1 cellular context compared by ENCODE assay signal in the genomic region with DNA sequence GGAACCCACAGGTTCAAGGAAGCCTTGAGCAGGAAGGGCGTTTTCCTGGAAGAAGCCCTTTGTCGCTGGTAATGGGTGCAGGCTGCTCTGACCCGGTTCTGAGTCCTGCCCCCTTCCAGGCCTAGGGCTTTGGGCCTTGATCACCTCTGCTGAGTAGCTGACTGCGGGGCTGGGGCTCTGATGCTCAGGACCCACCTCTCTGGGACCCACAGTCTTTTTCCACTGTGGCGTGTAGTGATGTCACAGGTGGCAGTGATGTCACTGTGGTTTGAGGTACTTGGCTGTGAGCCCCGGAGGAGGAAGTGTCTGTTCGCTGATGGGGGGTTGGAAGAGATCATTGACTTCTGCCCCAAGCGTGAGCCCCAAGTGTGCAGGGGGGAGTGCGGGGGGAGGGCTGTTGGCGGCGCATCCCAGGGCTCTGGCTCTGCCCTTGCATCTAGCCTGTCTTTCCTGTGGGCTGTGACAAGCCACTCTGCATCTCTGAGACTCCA.
A peak's percentile ranks its signal among the peaks of the same experiment; 100 is the strongest.
TF ChIP-seq lines count a peak whose summit lies in the region.

No MANE protein-coding gene starts in this region.

TF ChIP-seq in K562, 482 proteins besides CTCF, POLR2A, EP300 and RAD21 (continues in another document):
- TF ChIP-seq PTBP1 (IDR thresholded peaks at IDR 0.05; ENCODE audit: low read depth, low read length) (0 out of 2 replicates have a peak, but pooled peaks have one; percentile 41), MBD2 (IDR thresholded peaks at IDR 0.05; ENCODE audit: borderline replicate concordance, low read depth) (no peak), NEUROD1 (IDR thresholded peaks at IDR 0.05; ENCODE audit: borderline replicate concordance, low read depth, low read length, partially characterized antibody) (no peak), ZBTB1 (CRISPR knock-in tag; IDR thresholded peaks at IDR 0.05; ENCODE audit: borderline replicate concordance, low read depth) (0 out of 2 replicates have a peak, but pooled peaks have one; percentile 15), ATF4 (CRISPR knock-in tag; IDR thresholded peaks at IDR 0.05) (no peak), ZNF217 (CRISPR knock-in tag; IDR thresholded peaks at IDR 0.05) (no peak), E2F1 (CRISPR knock-in tag; IDR thresholded peaks at IDR 0.05) (no peak), RBFOX2 (IDR thresholded peaks at IDR 0.05; ENCODE audit: low read depth, low read length) (0 out of 2 replicates have a peak, but pooled peaks have one; percentile 22), HMG20B (CRISPR knock-in tag; IDR thresholded peaks at IDR 0.05) (no peak), CHD1 (IDR thresholded peaks at IDR 0.05; ENCODE audit: low read length) (no peak), JUND (IDR thresholded peaks at IDR 0.05; ENCODE audit: borderline replicate concordance, low read depth, low read length) (peak; percentile 59), JUND (tag; IDR thresholded peaks at IDR 0.05; ENCODE audit: borderline replicate concordance, low read depth, low read length) (no peak; the same call in 2 of the 3 replicates), NR2C1 (IDR thresholded peaks at IDR 0.05) (no peak), NR2C1 (tag; IDR thresholded peaks at IDR 0.05) (no peak), SIN3B (IDR thresholded peaks at IDR 0.05; ENCODE audit: low read depth) (no peak), SRSF1 (IDR thresholded peaks at IDR 0.05; ENCODE audit: low read depth, low read length) (no peak), ZNF124 (CRISPR knock-in tag; IDR thresholded peaks at IDR 0.05) (no peak), NFXL1 (CRISPR knock-in tag; IDR thresholded peaks at IDR 0.05) (no peak), SAFB2 (IDR thresholded peaks at IDR 0.05; ENCODE audit: borderline replicate concordance, low read depth, low read length, severe bottlenecking) (no peak), GABPB1 (CRISPR knock-in tag; IDR thresholded peaks at IDR 0.05) (peak; percentile 66; the same call in 1 of the 2 replicates), ETV1 (tag; conservative IDR thresholded peaks at IDR 0.05; ENCODE audit: low read depth) (0 out of 2 replicates have a peak, but pooled peaks have one; percentile 5), NFIC (IDR thresholded peaks at IDR 0.05) (peak; percentile 70), SRSF7 (optimal IDR thresholded peaks at IDR 0.05; ENCODE audit: low read depth, low read length) (no peak), U2AF2 (optimal IDR thresholded peaks at IDR 0.05; ENCODE audit: low read depth, low read length) (no peak), ID3 (CRISPR knock-in tag; IDR thresholded peaks at IDR 0.05) (no peak), ID3 (tag; IDR thresholded peaks at IDR 0.05) (no peak), MED1 (CRISPR knock-in tag; IDR thresholded peaks at IDR 0.05; ENCODE audit: borderline replicate concordance) (no peak), SREBF1 (IDR thresholded peaks at IDR 0.05; ENCODE audit: borderline replicate concordance, low read depth, low read length) (no peak), ATF2 (CRISPR knock-in tag; IDR thresholded peaks at IDR 0.05) (no peak), BHLHE40 (IDR thresholded peaks at IDR 0.05; ENCODE audit: low read length) (peak; percentile 79), CREM (IDR thresholded peaks at IDR 0.05; ENCODE audit: low read depth) (peak; percentile 97), NFE2 (IDR thresholded peaks at IDR 0.05; ENCODE audit: low read depth) (no peak), KHSRP (IDR thresholded peaks at IDR 0.05) (0 out of 2 replicates have a peak, but pooled peaks have one; percentile 14), ZNF263 (CRISPR knock-in tag; IDR thresholded peaks at IDR 0.05; ENCODE audit: borderline replicate concordance) (no peak), PRPF4 (IDR thresholded peaks at IDR 0.05; ENCODE audit: insufficient read depth, low read depth, low read length, poor library complexity, severe bottlenecking) (no peak), ELK3 (CRISPR knock-in tag; IDR thresholded peaks at IDR 0.05) (no peak), ZNF133 (CRISPR knock-in tag; IDR thresholded peaks at IDR 0.05) (no peak), RCOR1 (IDR thresholded peaks at IDR 0.05; ENCODE audit: borderline replicate concordance in 1 of 2, low read depth in 2 of 2, low read length in 2 of 2) (0 out of 4 replicates have a peak, but pooled peaks of 1 of the 2 experiments have one; percentile 19), PHF8 (IDR thresholded peaks at IDR 0.05; ENCODE audit: borderline replicate concordance, low read length) (no peak), PYGO2 (tag; IDR thresholded peaks at IDR 0.05) (no peak), ZNF24 (IDR thresholded peaks at IDR 0.05) (no peak), FUS (optimal IDR thresholded peaks at IDR 0.05; ENCODE audit: low read depth, low read length) (no peak), SRSF3 (IDR thresholded peaks at IDR 0.05; ENCODE audit: insufficient read depth, low read length) (no peak), MTA3 (IDR thresholded peaks at IDR 0.05; ENCODE audit: borderline replicate concordance) (peak; percentile 91), TARDBP (IDR thresholded peaks at IDR 0.05) (peak; percentile 65; the same call in 1 of the 2 replicates), ATF3 (IDR thresholded peaks at IDR 0.05) (peak; percentile 75; the same call in 1 of the 2 replicates), ATF3 (CRISPR knock-in tag; conservative IDR thresholded peaks at IDR 0.05) (no peak; the same call in 1 of the 2 replicates), ZNF12 (CRISPR knock-in tag; IDR thresholded peaks at IDR 0.05) (no peak)
- TF ChIP-seq, protein P1, sequence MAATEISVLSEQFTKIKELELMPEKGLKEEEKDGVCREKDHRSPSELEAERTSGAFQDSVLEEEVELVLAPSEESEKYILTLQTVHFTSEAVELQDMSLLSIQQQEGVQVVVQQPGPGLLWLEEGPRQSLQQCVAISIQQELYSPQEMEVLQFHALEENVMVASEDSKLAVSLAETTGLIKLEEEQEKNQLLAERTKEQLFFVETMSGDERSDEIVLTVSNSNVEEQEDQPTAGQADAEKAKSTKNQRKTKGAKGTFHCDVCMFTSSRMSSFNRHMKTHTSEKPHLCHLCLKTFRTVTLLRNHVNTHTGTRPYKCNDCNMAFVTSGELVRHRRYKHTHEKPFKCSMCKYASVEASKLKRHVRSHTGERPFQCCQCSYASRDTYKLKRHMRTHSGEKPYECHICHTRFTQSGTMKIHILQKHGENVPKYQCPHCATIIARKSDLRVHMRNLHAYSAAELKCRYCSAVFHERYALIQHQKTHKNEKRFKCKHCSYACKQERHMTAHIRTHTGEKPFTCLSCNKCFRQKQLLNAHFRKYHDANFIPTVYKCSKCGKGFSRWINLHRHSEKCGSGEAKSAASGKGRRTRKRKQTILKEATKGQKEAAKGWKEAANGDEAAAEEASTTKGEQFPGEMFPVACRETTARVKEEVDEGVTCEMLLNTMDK (IDR thresholded peaks at IDR 0.05; ENCODE audit: borderline replicate concordance, insufficient read depth, low read depth, low read length, poor library complexity, severe bottlenecking), result no peak
- TF ChIP-seq, protein P2, sequence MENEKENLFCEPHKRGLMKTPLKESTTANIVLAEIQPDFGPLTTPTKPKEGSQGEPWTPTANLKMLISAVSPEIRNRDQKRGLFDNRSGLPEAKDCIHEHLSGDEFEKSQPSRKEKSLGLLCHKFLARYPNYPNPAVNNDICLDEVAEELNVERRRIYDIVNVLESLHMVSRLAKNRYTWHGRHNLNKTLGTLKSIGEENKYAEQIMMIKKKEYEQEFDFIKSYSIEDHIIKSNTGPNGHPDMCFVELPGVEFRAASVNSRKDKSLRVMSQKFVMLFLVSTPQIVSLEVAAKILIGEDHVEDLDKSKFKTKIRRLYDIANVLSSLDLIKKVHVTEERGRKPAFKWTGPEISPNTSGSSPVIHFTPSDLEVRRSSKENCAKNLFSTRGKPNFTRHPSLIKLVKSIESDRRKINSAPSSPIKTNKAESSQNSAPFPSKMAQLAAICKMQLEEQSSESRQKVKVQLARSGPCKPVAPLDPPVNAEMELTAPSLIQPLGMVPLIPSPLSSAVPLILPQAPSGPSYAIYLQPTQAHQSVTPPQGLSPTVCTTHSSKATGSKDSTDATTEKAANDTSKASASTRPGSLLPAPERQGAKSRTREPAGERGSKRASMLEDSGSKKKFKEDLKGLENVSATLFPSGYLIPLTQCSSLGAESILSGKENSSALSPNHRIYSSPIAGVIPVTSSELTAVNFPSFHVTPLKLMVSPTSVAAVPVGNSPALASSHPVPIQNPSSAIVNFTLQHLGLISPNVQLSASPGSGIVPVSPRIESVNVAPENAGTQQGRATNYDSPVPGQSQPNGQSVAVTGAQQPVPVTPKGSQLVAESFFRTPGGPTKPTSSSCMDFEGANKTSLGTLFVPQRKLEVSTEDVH (IDR thresholded peaks at IDR 0.05; ENCODE audit: low read depth, partially characterized antibody), result no peak
- TF ChIP-seq, protein P3, sequence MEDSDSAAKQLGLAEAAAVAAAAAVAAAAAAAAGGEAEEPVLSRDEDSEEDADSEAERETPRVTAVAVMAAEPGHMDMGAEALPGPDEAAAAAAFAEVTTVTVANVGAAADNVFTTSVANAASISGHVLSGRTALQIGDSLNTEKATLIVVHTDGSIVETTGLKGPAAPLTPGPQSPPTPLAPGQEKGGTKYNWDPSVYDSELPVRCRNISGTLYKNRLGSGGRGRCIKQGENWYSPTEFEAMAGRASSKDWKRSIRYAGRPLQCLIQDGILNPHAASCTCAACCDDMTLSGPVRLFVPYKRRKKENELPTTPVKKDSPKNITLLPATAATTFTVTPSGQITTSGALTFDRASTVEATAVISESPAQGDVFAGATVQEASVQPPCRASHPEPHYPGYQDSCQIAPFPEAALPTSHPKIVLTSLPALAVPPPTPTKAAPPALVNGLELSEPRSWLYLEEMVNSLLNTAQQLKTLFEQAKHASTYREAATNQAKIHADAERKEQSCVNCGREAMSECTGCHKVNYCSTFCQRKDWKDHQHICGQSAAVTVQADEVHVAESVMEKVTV (CRISPR knock-in tag; IDR thresholded peaks at IDR 0.05), result no peak
- TF ChIP-seq, protein P4, sequence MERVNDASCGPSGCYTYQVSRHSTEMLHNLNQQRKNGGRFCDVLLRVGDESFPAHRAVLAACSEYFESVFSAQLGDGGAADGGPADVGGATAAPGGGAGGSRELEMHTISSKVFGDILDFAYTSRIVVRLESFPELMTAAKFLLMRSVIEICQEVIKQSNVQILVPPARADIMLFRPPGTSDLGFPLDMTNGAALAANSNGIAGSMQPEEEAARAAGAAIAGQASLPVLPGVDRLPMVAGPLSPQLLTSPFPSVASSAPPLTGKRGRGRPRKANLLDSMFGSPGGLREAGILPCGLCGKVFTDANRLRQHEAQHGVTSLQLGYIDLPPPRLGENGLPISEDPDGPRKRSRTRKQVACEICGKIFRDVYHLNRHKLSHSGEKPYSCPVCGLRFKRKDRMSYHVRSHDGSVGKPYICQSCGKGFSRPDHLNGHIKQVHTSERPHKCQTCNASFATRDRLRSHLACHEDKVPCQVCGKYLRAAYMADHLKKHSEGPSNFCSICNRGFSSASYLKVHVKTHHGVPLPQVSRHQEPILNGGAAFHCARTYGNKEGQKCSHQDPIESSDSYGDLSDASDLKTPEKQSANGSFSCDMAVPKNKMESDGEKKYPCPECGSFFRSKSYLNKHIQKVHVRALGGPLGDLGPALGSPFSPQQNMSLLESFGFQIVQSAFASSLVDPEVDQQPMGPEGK (CRISPR knock-in tag; IDR thresholded peaks at IDR 0.05; ENCODE audit: borderline replicate concordance), result no peak
